In genomic region chr1:79100385-79100784, GRCh38 we compare ENCODE assay signal across 16 cellular contexts.
DNase-seq lines count a peak whose midpoint lies in the region; ATAC-seq and TF ChIP-seq lines count a peak whose summit lies in the region.
"Had no signal": no experiment of that assay in that cellular context is flagged by ENCODE, and none has a peak within 500 bp of the region (broad histone marks: within the 10 kb centered on the region; RNA-seq: fewer than 3 reads in every experiment).

No MANE protein-coding gene starts in this region.

- H3K9me3 ChIP-seq in PC-3 (ENCODE audit: low read length) (no peaks in the 10 kb centered on the region), neuronal stem cell (replicated peaks in 1 of 2; ENCODE audit: control insufficient read depth in 2 of 2, insufficient read depth in 1 of 2, low read depth in 1 of 2, low read length in 2 of 2) (no peaks in the 10 kb centered on the region), heart left ventricle (peaks cover 0 to 3% (median 0%) of the 10 kb centered on the region in 12 donors)
- H3K9me3 ChIP-seq: esophagus muscularis mucosa had no signal

- CTCF ChIA-PET in PC-3 (lab: Charles Lee), result no interaction called here

- POLR2A ChIA-PET in PC-3 (lab: Charles Lee; ENCODE audit: unreplicated experiment), result no interaction called here

- no CpG with 5 or more reads among the region's 7 CpGs for WGBS in neuronal stem cell (ENCODE audit: extremely low coverage in 2 of 2, insufficient read length in 2 of 2, insufficient replicate concordance in 1 of 2), 2 donors
- 87 to 89% (median 87%) methylated on average over 7 of the region's 7 CpGs for WGBS in heart left ventricle, 4 donors

- no peak overlapping the region for H2BK12ac ChIP-seq in neuronal stem cell (ENCODE audit: low read length)

- H4K20me1 ChIP-seq in PC-3 (ENCODE audit: low read length), result no peaks in the 10 kb centered on the region

- H2BK120ac ChIP-seq in neuronal stem cell (ENCODE audit: low read depth, low read length), result no peak overlapping the region

- H3K79me1 ChIP-seq in neuronal stem cell (ENCODE audit: low read depth, low read length), result no peaks in the 10 kb centered on the region

- BruUV-seq in PC-3 (replicated peaks; lab: Mats Ljungman, UMichigan), result no TSS peak

- no peak overlapping the region for H3K14ac ChIP-seq in neuronal stem cell (ENCODE audit: low read length)

- intact Hi-C loops in PC-3 (cut with micrococcal nuclease) (no loop called here), heart left ventricle (cut with DNase I) (no loop called here)

- no peaks in the 10 kb centered on the region for H3K9me2 ChIP-seq in PC-3 (replicated peaks; ENCODE audit: low read length)

- no peak for TF ChIP-seq POLR2A in heart left ventricle (IDR thresholded peaks at IDR 0.05)

- H3K27ac ChIP-seq in PC-3 (ENCODE audit: low read length), result 0 out of 2 replicates have a peak overlapping the region, but pooled peaks have one; percentile 13
- H3K27ac ChIP-seq in neuronal stem cell (replicated peaks; ENCODE audit: low read length), result no peak overlapping the region
- H3K27ac ChIP-seq in heart left ventricle, result no peak overlapping the region
- H3K27ac ChIP-seq: C4-2B, esophagus muscularis mucosa had no signal

- no peak overlapping the region for H3K18ac ChIP-seq in neuronal stem cell (ENCODE audit: low read length)

- H3K4me1 ChIP-seq in PC-3 (ENCODE audit: insufficient read depth, low read length), result peaks cover 3% of the 10 kb centered on the region; the same call in 1 of the 2 replicates
- peaks cover 5 to 6% of the 10 kb centered on the region in 2 donors for H3K4me1 ChIP-seq in neuronal stem cell (ENCODE audit: control insufficient read depth in 2 of 2, insufficient read depth in 1 of 2, low read depth in 1 of 2, low read length in 2 of 2)
- H3K4me1 ChIP-seq in heart left ventricle, result peaks cover 0 to 6% (median 0%) of the 10 kb centered on the region in 12 donors
- H3K4me1 ChIP-seq: esophagus muscularis mucosa had no signal

- H2AK5ac ChIP-seq in neuronal stem cell (ENCODE audit: low read depth, low read length), result no peak overlapping the region

- no peaks in the 10 kb centered on the region for H3K27me3 ChIP-seq in PC-3 (ENCODE audit: low read length)
- H3K27me3 ChIP-seq in neuronal stem cell (ENCODE audit: control insufficient read depth in 3 of 3, insufficient read depth in 3 of 3, low read depth in 1 of 3, low read length in 3 of 3), result no peaks in the 10 kb centered on the region
- no peaks in the 10 kb centered on the region for H3K27me3 ChIP-seq in heart left ventricle
- H3K27me3 ChIP-seq: esophagus muscularis mucosa had no signal

- DNase-seq in ELR (ENCODE audit: low read depth), result peak; percentile 75
- DNase-seq in PC-3, result peak; percentile 69
- peak; percentile 91 for DNase-seq in epithelial cell of esophagus (ENCODE audit: low read depth)
- no peak for DNase-seq in neuronal stem cell (ENCODE audit: low spot score)
- no peak for DNase-seq in epidermal melanocyte (ENCODE audit: insufficient read length, low spot score)
- no peak for DNase-seq in heart left ventricle
- DNase-seq in COLO829 (ENCODE audit: low spot score), result no peak
- no peak for DNase-seq in NCI-H82 treated with DMSO at 0.1 percent for 48 hours (lab: John Stamatoyannopoulos, UW; ENCODE audit: unreplicated experiment)
- DNase-seq: activated gamma-delta T cell treated with Interleukin-2 at 50 U/mL for 16 hours; GDM1; immature natural killer cell; NCI-H1105 treated with DMSO at 0.1 percent for 48 hours; stimulated activated naive CD8-positive, alpha-beta T cell treated with anti-CD3 and anti-CD28 coated beads, Interleukin-15, Interleukin-2, amounts not matched to agents 100 U/mL and 50 U/mL, for 24 hours; T1000 had no signal

- H3K4me3 ChIP-seq in PC-3 (ENCODE audit: low read length) (no peak overlapping the region), epithelial cell of esophagus (ENCODE audit: low read length) (no peak overlapping the region), neuronal stem cell (ENCODE audit: low read length in 2 of 2) (no peak overlapping the region), heart left ventricle (no peak overlapping the region)
- H3K4me3 ChIP-seq: esophagus muscularis mucosa had no signal

- H3K4me2 ChIP-seq in PC-3 (ENCODE audit: low read length), result peak overlapping the region; percentile 24
- H3K4me2 ChIP-seq in neuronal stem cell (ENCODE audit: insufficient read depth, low read length, poor library complexity, severe bottlenecking), result no peak overlapping the region

- H3K9ac ChIP-seq in PC-3 (ENCODE audit: low read length) (no peak overlapping the region), neuronal stem cell (ENCODE audit: low read depth, low read length, poor library complexity) (no peak overlapping the region)

- no peak overlapping the region for H3K4ac ChIP-seq in neuronal stem cell (ENCODE audit: low read length)

- no peak overlapping the region for H3K23ac ChIP-seq in neuronal stem cell (ENCODE audit: low read depth, low read length, poor library complexity)

- H3K36me3 ChIP-seq in PC-3 (ENCODE audit: low read depth, low read length) (no peaks in the 10 kb centered on the region), neuronal stem cell (replicated peaks in 1 of 2; ENCODE audit: control insufficient read depth in 2 of 2, insufficient read depth in 2 of 2, low read length in 2 of 2) (no peaks in the 10 kb centered on the region), heart left ventricle (no peaks in the 10 kb centered on the region)
- H3K36me3 ChIP-seq: esophagus muscularis mucosa had no signal

- ATAC-seq in PC-3 (peak; percentile 78), heart left ventricle (no peak)
- ATAC-seq: stimulated activated naive CD8-positive, alpha-beta T cell treated with anti-CD3 and anti-CD28 coated beads, Interleukin-15, Interleukin-2, amounts not matched to agents 100 U/mL and 50 U/mL, for 24 hours had no signal

- H4K8ac ChIP-seq in neuronal stem cell (ENCODE audit: low read depth, low read length), result no peak overlapping the region

- no peaks in the 10 kb centered on the region for H3F3A ChIP-seq in PC-3 (ENCODE audit: low read length, unreplicated experiment)

- H2BK15ac ChIP-seq in neuronal stem cell (ENCODE audit: low read length), result no peak overlapping the region

- no peaks in the 10 kb centered on the region for H3K79me2 ChIP-seq in PC-3 (ENCODE audit: low read length)

- no peak overlapping the region for H4K91ac ChIP-seq in neuronal stem cell (ENCODE audit: low read depth, low read length, poor library complexity)

- no peak overlapping the region for H2AFZ ChIP-seq in PC-3 (ENCODE audit: low read length)
- peak overlapping the region; percentile 14 for H2AFZ ChIP-seq in neuronal stem cell (ENCODE audit: low read length)

- TF ChIP-seq CTCF in PC-3 (conservative IDR thresholded peaks at IDR 0.05; ENCODE audit: low read depth, low read length) (no peak), epithelial cell of esophagus (IDR thresholded peaks at IDR 0.05; ENCODE audit: insufficient read depth, low read depth, low read length, missing control alignments) (no peak), heart left ventricle (IDR thresholded peaks at IDR 0.05) (no peak)

- no peak overlapping the region for H2BK5ac ChIP-seq in neuronal stem cell (ENCODE audit: low read length)

Comparison
In these comparisons a context has a peak if more than half of its experiments do, and no peak if none do; other contexts are left out.
1. DNase-seq: peak in ELR (single experiment), PC-3 (single experiment) and epithelial cell of esophagus (single experiment); none in neuronal stem cell (single experiment), epidermal melanocyte (single experiment), heart left ventricle (0 of 5), COLO829 (single experiment) and NCI-H82 treated with DMSO at 0.1 percent for 48 hours (single experiment).